ENCODE assay signal across 1 cellular context in genomic region chr3:106609666-106610301, GRCh38.
A peak's percentile ranks its signal among the peaks of the same experiment; 100 is the strongest.
TF ChIP-seq lines count a peak whose summit lies in the region.

No MANE protein-coding gene starts in this region.

TF ChIP-seq in SK-N-SH, 30 proteins besides CTCF, POLR2A, EP300 and RAD21 (continued from another document):
- TF ChIP-seq, protein P1, sequence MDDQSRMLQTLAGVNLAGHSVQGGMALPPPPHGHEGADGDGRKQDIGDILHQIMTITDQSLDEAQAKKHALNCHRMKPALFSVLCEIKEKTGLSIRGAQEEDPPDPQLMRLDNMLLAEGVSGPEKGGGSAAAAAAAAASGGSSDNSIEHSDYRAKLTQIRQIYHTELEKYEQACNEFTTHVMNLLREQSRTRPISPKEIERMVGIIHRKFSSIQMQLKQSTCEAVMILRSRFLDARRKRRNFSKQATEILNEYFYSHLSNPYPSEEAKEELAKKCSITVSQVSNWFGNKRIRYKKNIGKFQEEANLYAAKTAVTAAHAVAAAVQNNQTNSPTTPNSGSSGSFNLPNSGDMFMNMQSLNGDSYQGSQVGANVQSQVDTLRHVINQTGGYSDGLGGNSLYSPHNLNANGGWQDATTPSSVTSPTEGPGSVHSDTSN (IDR thresholded peaks at IDR 0.05): 0 out of 2 replicates have a peak, but pooled peaks have one; percentile 24
- TF ChIP-seq SIN3A (IDR thresholded peaks at IDR 0.05; ENCODE audit: borderline replicate concordance, low read depth, low read length) (no peak), MAX (IDR thresholded peaks at IDR 0.05; ENCODE audit: low read depth) (no peak), TEAD4 (IDR thresholded peaks at IDR 0.05; ENCODE audit: borderline replicate concordance, insufficient read depth) (no peak; the same call in 1 of the 2 replicates), JUND (IDR thresholded peaks at IDR 0.05) (no peak), FOSL2 (IDR thresholded peaks at IDR 0.05; ENCODE audit: borderline replicate concordance, low read depth) (no peak), POLR2AphosphoS5 (IDR thresholded peaks at IDR 0.05; ENCODE audit: low read depth, low read length) (no peak), GATA2 (CRISPR knock-in tag; IDR thresholded peaks at IDR 0.05) (no peak), GABPA (IDR thresholded peaks at IDR 0.05; ENCODE audit: low read depth) (no peak), YY1 (IDR thresholded peaks at IDR 0.05; ENCODE audit: low read depth) (no peak), NRF1 (IDR thresholded peaks at IDR 0.05; ENCODE audit: low read depth, low read length) (no peak), ZBTB33 (IDR thresholded peaks at IDR 0.05; ENCODE audit: borderline replicate concordance, low read depth) (no peak)
